ENCODE assay signal across 9 cellular contexts in genomic region chr5:132420706-132421272, GRCh38. TPM values are rescaled to one million over a fixed set of nuclear protein-coding genes. Genes with fewer than 3 reads are reported as not detected.
DNase-seq lines count a peak whose midpoint lies in the region; ATAC-seq and TF ChIP-seq lines count a peak whose summit lies in the region.
"Had no signal": no experiment of that assay in that cellular context is flagged by ENCODE, and none has a peak within 500 bp of the region (broad histone marks: within the 10 kb centered on the region; RNA-seq: fewer than 3 reads in every experiment).

No MANE protein-coding gene starts in this region.

- CTCF ChIA-PET in PC-3 (lab: Charles Lee): no interaction called here

- no peak overlapping the region for H2BK120ac ChIP-seq in neuronal stem cell (ENCODE audit: low read depth, low read length)

- no peaks in the 10 kb centered on the region for H3K36me3 ChIP-seq in neuronal stem cell (replicated peaks in 1 of 2; ENCODE audit: control insufficient read depth in 2 of 2, insufficient read depth in 2 of 2, low read length in 2 of 2)
- H3K36me3 ChIP-seq in PC-3 (ENCODE audit: low read depth, low read length): no peaks in the 10 kb centered on the region
- H3K36me3 ChIP-seq: ovary had no signal

- no peaks in the 10 kb centered on the region for H3F3A ChIP-seq in PC-3 (ENCODE audit: low read length, unreplicated experiment)

- H2AFZ ChIP-seq in neuronal stem cell (ENCODE audit: low read length) (peak overlapping the region; percentile 57), PC-3 (ENCODE audit: low read length) (no peak overlapping the region)

- in situ Hi-C loops in astrocyte of the spinal cord (cut with HindIII; ENCODE audit: low sequenced_read_pairs): no loop called here

- H4K20me1 ChIP-seq in PC-3 (ENCODE audit: low read length): no peaks in the 10 kb centered on the region

- no TSS peak for BruUV-seq in PC-3 (replicated peaks; lab: Mats Ljungman, UMichigan)

- no peak overlapping the region for H3K9ac ChIP-seq in neuronal stem cell (ENCODE audit: low read depth, low read length, poor library complexity)
- no peak overlapping the region for H3K9ac ChIP-seq in PC-3 (ENCODE audit: low read length)

- no peak overlapping the region for H3K4me3 ChIP-seq in astrocyte of the spinal cord (ENCODE audit: low read depth, low read length)
- no peak overlapping the region for H3K4me3 ChIP-seq in neuronal stem cell (ENCODE audit: low read length in 2 of 2)
- no peak overlapping the region for H3K4me3 ChIP-seq in PC-3 (ENCODE audit: low read length)
- H3K4me3 ChIP-seq: ovary had no signal

- peak; percentile 3 for TF ChIP-seq CTCF in astrocyte of the spinal cord (IDR thresholded peaks at IDR 0.05; ENCODE audit: low read depth, low read length)
- TF ChIP-seq CTCF in PC-3 (conservative IDR thresholded peaks at IDR 0.05; ENCODE audit: low read depth, low read length): no peak

- intact Hi-C loops in Right ventricle myocardium superior (cut with DNase I) (no loop called here), Right ventricle myocardium inferior (cut with DNase I) (loop anchor here (1.0 kb wide), 1 partner anchor 70 kb away; the partner anchor contains the start of gene IRF1), PC-3 (cut with micrococcal nuclease) (no loop called here)

- H3K9me3 ChIP-seq in neuronal stem cell (replicated peaks in 1 of 2; ENCODE audit: control insufficient read depth in 2 of 2, insufficient read depth in 1 of 2, low read depth in 1 of 2, low read length in 2 of 2) (no peaks in the 10 kb centered on the region), PC-3 (ENCODE audit: low read length) (no peaks in the 10 kb centered on the region)
- H3K9me3 ChIP-seq: ovary had no signal

- H3K9me2 ChIP-seq in PC-3 (replicated peaks; ENCODE audit: low read length): no peaks in the 10 kb centered on the region

- POLR2A ChIA-PET in PC-3 (lab: Charles Lee; ENCODE audit: unreplicated experiment): no interaction called here

- no peaks in the 10 kb centered on the region for H3K79me1 ChIP-seq in neuronal stem cell (ENCODE audit: low read depth, low read length)

- DNase-seq in Right ventricle myocardium superior (no peak), Right ventricle myocardium inferior (ENCODE audit: missing footprints) (no peak), astrocyte of the spinal cord (ENCODE audit: low read depth, low spot score) (no peak), neuronal stem cell (ENCODE audit: low spot score) (no peak), PC-3 (no peak), activated gamma-delta T cell (lab: John Stamatoyannopoulos, UW) (no peak)

- H3K27ac ChIP-seq in neuronal stem cell (replicated peaks; ENCODE audit: low read length) (no peak overlapping the region), PC-3 (ENCODE audit: low read length) (no peak overlapping the region)

- no peak overlapping the region for H2AK5ac ChIP-seq in neuronal stem cell (ENCODE audit: low read depth, low read length)

- no peak overlapping the region for H2BK12ac ChIP-seq in neuronal stem cell (ENCODE audit: low read length)

- no peak overlapping the region for H4K91ac ChIP-seq in neuronal stem cell (ENCODE audit: low read depth, low read length, poor library complexity)

- H3K4me1 ChIP-seq in neuronal stem cell (ENCODE audit: control insufficient read depth in 2 of 2, insufficient read depth in 1 of 2, low read depth in 1 of 2, low read length in 2 of 2) (peaks cover 3 to 4% of the 10 kb centered on the region in 2 donors), PC-3 (ENCODE audit: insufficient read depth, low read length) (peaks cover 57% of the 10 kb centered on the region)

- no peak overlapping the region for H2BK15ac ChIP-seq in neuronal stem cell (ENCODE audit: low read length)

- H3K27me3 ChIP-seq in neuronal stem cell (ENCODE audit: control insufficient read depth in 3 of 3, insufficient read depth in 3 of 3, low read depth in 1 of 3, low read length in 3 of 3) (no peaks in the 10 kb centered on the region), PC-3 (ENCODE audit: low read length) (no peaks in the 10 kb centered on the region)
- H3K27me3 ChIP-seq: ovary had no signal

- ATAC-seq in Right ventricle myocardium superior (ENCODE audit: poor library complexity) (peak; percentile 30), Right ventricle myocardium inferior (no peak), HG03439 (IDR thresholded peaks at IDR 0.05; ENCODE audit: unreplicated experiment) (peak; percentile 41), PC-3 (no peak), HG03457 (IDR thresholded peaks at IDR 0.05; ENCODE audit: unreplicated experiment) (no peak)

- H3K14ac ChIP-seq in neuronal stem cell (ENCODE audit: low read length): no peak overlapping the region

- no CpG with 5 or more reads among the region's 7 CpGs for WGBS in neuronal stem cell (ENCODE audit: extremely low coverage in 2 of 2, insufficient read length in 2 of 2, insufficient replicate concordance in 1 of 2), 2 donors

- H4K8ac ChIP-seq in neuronal stem cell (ENCODE audit: low read depth, low read length): no peak overlapping the region

- no peak overlapping the region for H3K23ac ChIP-seq in neuronal stem cell (ENCODE audit: low read depth, low read length, poor library complexity)

- H3K4me2 ChIP-seq in neuronal stem cell (ENCODE audit: insufficient read depth, low read length, poor library complexity, severe bottlenecking) (no peak overlapping the region), PC-3 (ENCODE audit: low read length) (no peak overlapping the region)

- peaks cover 10% of the 10 kb centered on the region for H3K79me2 ChIP-seq in PC-3 (ENCODE audit: low read length)

- H2BK5ac ChIP-seq in neuronal stem cell (ENCODE audit: low read length): no peak overlapping the region

- no peak overlapping the region for H3K18ac ChIP-seq in neuronal stem cell (ENCODE audit: low read length)

- no peak overlapping the region for H3K4ac ChIP-seq in neuronal stem cell (ENCODE audit: low read length)

RNA-seq across cellular contexts. Expression of gene SLC22A5, which starts 51.3 kb away (rescaled TPM):
- 22.7 TPM for total RNA-seq in Right ventricle myocardium superior
- total RNA-seq in Right ventricle myocardium inferior: 22.3 TPM
- polyA plus RNA-seq in neuronal stem cell (2013, experiment 1 of 2): 2.5 TPM
- polyA plus RNA-seq in neuronal stem cell (2013, experiment 2 of 2): 1.9 TPM
- total RNA-seq in PC-3 (2014; rRNA removed): 8.2 and 21.8 TPM in 2 replicates

Comparison
In these comparisons a context has a peak if more than half of its experiments do, and no peak if none do; other contexts are left out.
1. ATAC-seq: peak in Right ventricle myocardium superior (single experiment) and HG03439 (single experiment); none in Right ventricle myocardium inferior (single experiment), PC-3 (single experiment) and HG03457 (single experiment).